In genomic region chr1:43858324-43858723, GRCh38 we compare ENCODE assay signal across 8 cellular contexts.
DNase-seq lines count a peak whose midpoint lies in the region; ATAC-seq and TF ChIP-seq lines count a peak whose summit lies in the region.

No MANE protein-coding gene starts in this region.

- BruUV-seq in mammary epithelial cell (replicated peaks; lab: Mats Ljungman, UMichigan): no TSS peak

- no peaks in the 10 kb centered on the region for H3K79me2 ChIP-seq in mammary epithelial cell (ENCODE audit: insufficient read depth, low read length)

- H3K4me1 Mint-ChIP-seq in activated T-cell treated with anti-CD3 and anti-CD28 coated beads, Interleukin-2, amount 50 U/mL, for 24 hours (ENCODE audit: low read depth): peaks cover 3% of the 10 kb centered on the region

- dilution Hi-C loops in mammary epithelial cell (cut with HindIII; ENCODE audit: low sequenced_read_pairs): no loop called here

- no peaks in the 10 kb centered on the region for H3K36me3 ChIP-seq in mammary epithelial cell (ENCODE audit: insufficient read depth, low read length)
- H3K36me3 ChIP-seq in mesenchymal stem cell (ENCODE audit: control insufficient read depth in 1 of 2, insufficient read depth in 2 of 2, low read depth in 1 of 2, low read length in 2 of 2): peaks cover 8 to 26% of the 10 kb centered on the region in 2 experiments

- TF ChIP-seq CTCF in AG10803 (conservative IDR thresholded peaks at IDR 0.05; ENCODE audit: low read length) (no peak), LNCaP clone FGC (IDR thresholded peaks at IDR 0.05; ENCODE audit: control insufficient read depth, extremely low read depth, insufficient read depth) (no peak), mammary epithelial cell (conservative IDR thresholded peaks at IDR 0.05 in 1 of 2, IDR thresholded peaks at IDR 0.05 in 1 of 2; ENCODE audit: extremely low read depth in 1 of 2, insufficient read depth in 1 of 2, low read depth in 1 of 2, low read length in 2 of 2) (no peak)

- H4K8ac ChIP-seq in mesenchymal stem cell (ENCODE audit: low read length): no peak overlapping the region

- H2BK120ac ChIP-seq in mesenchymal stem cell (ENCODE audit: low read depth, low read length): no peak overlapping the region

- H3K27ac ChIP-seq in mammary epithelial cell (ENCODE audit: insufficient read depth, low read depth, low read length) (peak overlapping the region; percentile 20), mesenchymal stem cell (ENCODE audit: low read length, poor library complexity, severe bottlenecking) (peak overlapping the region; percentile 73)

- in situ Hi-C loops in mammary epithelial cell (cut with MboI; ENCODE audit: low sequenced_read_pairs in 2 of 2): no loop called here

- H3K4me2 ChIP-seq in mammary epithelial cell (ENCODE audit: insufficient read depth, low read depth, low read length) (peak overlapping the region; percentile 19), mesenchymal stem cell (ENCODE audit: low read length, poor library complexity, severe bottlenecking) (no peak overlapping the region)

- no peak overlapping the region for H2BK5ac ChIP-seq in mesenchymal stem cell (ENCODE audit: low read depth, low read length, poor library complexity, severe bottlenecking)

- H3K4me3 Mint-ChIP-seq in activated T-cell treated with anti-CD3 and anti-CD28 coated beads, Interleukin-2, amount 50 U/mL, for 24 hours: no peak overlapping the region

- peak overlapping the region in 1 of 2 experiments; percentile 11 for H3K14ac ChIP-seq in mesenchymal stem cell (ENCODE audit: low read length in 2 of 2)

- no peak overlapping the region for H2AFZ ChIP-seq in mammary epithelial cell (ENCODE audit: low read depth, low read length)
- H2AFZ ChIP-seq in mesenchymal stem cell (ENCODE audit: low read depth, low read length): no peak overlapping the region

- no peak overlapping the region for H2AK5ac ChIP-seq in mesenchymal stem cell (ENCODE audit: low read length, severe bottlenecking)

- H3K79me1 ChIP-seq in mesenchymal stem cell (replicated peaks; ENCODE audit: low read length, poor library complexity, severe bottlenecking): peaks cover 25% of the 10 kb centered on the region

- H4K20me1 ChIP-seq in mammary epithelial cell (ENCODE audit: insufficient read depth, low read length): no peaks in the 10 kb centered on the region

- H3K4me1 ChIP-seq in mammary epithelial cell (ENCODE audit: insufficient read depth, low read length) (peaks cover 41% of the 10 kb centered on the region), mesenchymal stem cell (ENCODE audit: control insufficient read depth, insufficient read depth, low read depth, low read length) (peaks cover 16% of the 10 kb centered on the region)

- H3K36me3 Mint-ChIP-seq in activated T-cell treated with anti-CD3 and anti-CD28 coated beads, Interleukin-2, amount 50 U/mL, for 24 hours (ENCODE audit: low read depth): peaks cover 26% of the 10 kb centered on the region

- WGBS in mammary epithelial cell (ENCODE audit: low coverage, missing lambda C conversion rate): 0% methylated on average over 2 of the region's 2 CpGs
- 3% methylated on average over 1 of the region's 2 CpGs for WGBS in mesenchymal stem cell

- CTCF ChIA-PET in mammary epithelial cell (lab: Charles Lee; ENCODE audit: low non-redundant PET): interaction anchor here (1.0 kb wide), 1 partner anchor 76 kb away, joined by 7 read pairs; no protein-coding TSS in a partner anchor

- no peak for ATAC-seq in HG02970 (IDR thresholded peaks at IDR 0.05; ENCODE audit: low FRiP score, unreplicated experiment)

- H2BK15ac ChIP-seq in mesenchymal stem cell (ENCODE audit: low read depth, poor library complexity, severe bottlenecking): no peak overlapping the region

- intact Hi-C loops in mammary epithelial cell (cut with micrococcal nuclease): loop anchor here (1.0 to 2.0 kb wide), 2 partner anchors 36 to 92 kb away; no protein-coding TSS in a partner anchor

- H3K4ac ChIP-seq in mesenchymal stem cell (ENCODE audit: low read depth in 1 of 2, low read length in 2 of 2): no peak overlapping the region

- H3K9me3 ChIP-seq in mammary epithelial cell (replicated peaks; ENCODE audit: insufficient read depth, low read length) (peaks cover 2% of the 10 kb centered on the region), mesenchymal stem cell (ENCODE audit: control insufficient read depth, low read length) (no peaks in the 10 kb centered on the region)

- H3K9ac ChIP-seq in mammary epithelial cell (ENCODE audit: insufficient read depth, low read length) (no peak overlapping the region), mesenchymal stem cell (ENCODE audit: low read length) (no peak overlapping the region)

- peak overlapping the region in 1 of 2 experiments; percentile 66 for H2BK12ac ChIP-seq in mesenchymal stem cell (ENCODE audit: low read length in 2 of 2)

- peak overlapping the region; percentile 21 to 52 for H3K18ac ChIP-seq in mesenchymal stem cell (ENCODE audit: low read depth in 1 of 2, low read length in 2 of 2)

- DNase-seq in AG10803 (ENCODE audit: low read depth) (peak; percentile 98), LNCaP clone FGC (ENCODE audit: low read depth) (peak; percentile 87), mammary epithelial cell (peak; percentile 99), mesenchymal stem cell (peak; percentile 69), activated T-cell treated with anti-CD3 and anti-CD28 coated beads for 4 hours (no peak), SHP77 (lab: John Stamatoyannopoulos, UW) (no peak)
- no peak for DNase-seq in activated T-cell treated with anti-CD3 and anti-CD28 coated beads, Interleukin-2, amount 50 U/mL, for 24 hours

- no peak overlapping the region for H3K27ac Mint-ChIP-seq in activated T-cell treated with anti-CD3 and anti-CD28 coated beads, Interleukin-2, amount 50 U/mL, for 24 hours

- H3K27me3 Mint-ChIP-seq in activated T-cell treated with anti-CD3 and anti-CD28 coated beads, Interleukin-2, amount 50 U/mL, for 24 hours: no peaks in the 10 kb centered on the region

- no peak overlapping the region for H3K23ac ChIP-seq in mesenchymal stem cell (ENCODE audit: low read length in 2 of 2)

- H3K27me3 ChIP-seq in mammary epithelial cell (ENCODE audit: insufficient read depth, low read length) (no peaks in the 10 kb centered on the region), mesenchymal stem cell (ENCODE audit: control insufficient read depth in 1 of 2, insufficient read depth in 1 of 2, low read length in 2 of 2) (no peaks in the 10 kb centered on the region)

- H4K91ac ChIP-seq in mesenchymal stem cell (ENCODE audit: low read length): peak overlapping the region; percentile 52

- H3K9me3 Mint-ChIP-seq in activated T-cell treated with anti-CD3 and anti-CD28 coated beads, Interleukin-2, amount 50 U/mL, for 24 hours: no peaks in the 10 kb centered on the region

- H3K4me3 ChIP-seq in AG10803 (ENCODE audit: low read length) (no peak overlapping the region), LNCaP clone FGC (ENCODE audit: low read depth, low read length) (no peak overlapping the region), mammary epithelial cell (replicated peaks in 1 of 3; ENCODE audit: insufficient read depth in 1 of 3, low read depth in 2 of 3, low read length in 3 of 3) (no peak overlapping the region), mesenchymal stem cell (ENCODE audit: insufficient read depth in 1 of 2, low read depth in 1 of 2, low read length in 2 of 2) (no peak overlapping the region)

Comparison
In these comparisons a context has a peak if more than half of its experiments do, and no peak if none do; other contexts are left out.
1. DNase-seq: peak in AG10803 (single experiment), LNCaP clone FGC (single experiment), mammary epithelial cell (single experiment) and mesenchymal stem cell (single experiment); none in activated T-cell treated with anti-CD3 and anti-CD28 coated beads for 4 hours (single experiment), activated T-cell treated with anti-CD3 and anti-CD28 coated beads, Interleukin-2, amount 50 U/mL, for 24 hours (single experiment) and SHP77 (0 of 2).